Comparison of ENCODE assay signal across 22 cellular contexts in the genomic region with DNA sequence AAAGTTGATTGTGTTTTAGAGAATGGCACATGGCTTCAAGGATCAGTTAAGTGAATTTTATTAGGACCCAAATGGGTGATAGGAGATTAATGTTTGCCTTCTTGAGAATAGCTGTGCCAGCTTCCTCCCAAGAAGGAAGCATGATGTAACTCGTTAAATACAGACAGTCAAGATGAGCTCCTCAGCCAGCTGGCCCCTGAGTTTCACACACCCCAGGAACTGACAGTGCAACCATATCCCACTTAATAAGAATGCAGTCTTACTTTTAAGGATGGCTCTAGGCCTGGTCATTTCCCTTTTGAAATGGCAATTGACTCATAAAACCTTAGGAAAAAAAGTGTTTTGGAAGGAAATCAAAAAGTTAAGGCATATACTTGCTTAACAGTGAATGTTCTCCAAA.
A peak's percentile ranks its signal among the peaks of the same experiment; 100 is the strongest.
DNase-seq lines count a peak whose midpoint lies in the region; ATAC-seq and TF ChIP-seq lines count a peak whose summit lies in the region.
"Had no signal": no experiment of that assay in that cellular context is flagged by ENCODE, and none has a peak within 500 bp of the region (broad histone marks: within the 10 kb centered on the region; RNA-seq: fewer than 3 reads in every experiment).

No MANE protein-coding gene starts in this region.

- H3K27me3 ChIP-seq in neuronal stem cell (ENCODE audit: control insufficient read depth in 3 of 3, insufficient read depth in 3 of 3, low read depth in 1 of 3, low read length in 3 of 3) = no peaks in the 10 kb centered on the region
- H3K27me3 ChIP-seq in dorsolateral prefrontal cortex = no peaks in the 10 kb centered on the region
- H3K27me3 ChIP-seq: BE2C, heart right ventricle had no signal

- no peak overlapping the region for H3K4me2 ChIP-seq in neuronal stem cell (ENCODE audit: insufficient read depth, low read length, poor library complexity, severe bottlenecking)

- no peak overlapping the region for H2BK15ac ChIP-seq in neuronal stem cell (ENCODE audit: low read length)

- H2BK120ac ChIP-seq in neuronal stem cell (ENCODE audit: low read depth, low read length) = no peak overlapping the region

- H2AK5ac ChIP-seq in neuronal stem cell (ENCODE audit: low read depth, low read length) = no peak overlapping the region

- in situ Hi-C loops in astrocyte of the spinal cord (cut with HindIII; ENCODE audit: low sequenced_read_pairs) = no loop called here

- H2AFZ ChIP-seq in neuronal stem cell (ENCODE audit: low read length) = peak overlapping the region; percentile 45

- no peaks in the 10 kb centered on the region for H3K36me3 ChIP-seq in neuronal stem cell (replicated peaks in 1 of 2; ENCODE audit: control insufficient read depth in 2 of 2, insufficient read depth in 2 of 2, low read length in 2 of 2)
- H3K36me3 ChIP-seq: BE2C, heart right ventricle had no signal

- H3K4me1 ChIP-seq in neuronal stem cell (ENCODE audit: control insufficient read depth in 2 of 2, insufficient read depth in 1 of 2, low read depth in 1 of 2, low read length in 2 of 2) = peaks cover 0 to 2% of the 10 kb centered on the region in 2 donors
- H3K4me1 ChIP-seq: BE2C had no signal

- ATAC-seq in GM18907 (IDR thresholded peaks at IDR 0.05; ENCODE audit: unreplicated experiment) (no peak), HG02870 (IDR thresholded peaks at IDR 0.05; ENCODE audit: unreplicated experiment) (no peak)
- ATAC-seq: Right ventricle myocardium inferior; stimulated activated memory B cell treated with anti-CD40 and anti-IgM and Interleukin-4, amounts not matched to agents 10 μg/mL and 1 μg/mL and 100 μg/mL, for 72 hours had no signal

- no peak for TF ChIP-seq CTCF in C4-2B (conservative IDR thresholded peaks at IDR 0.05)
- TF ChIP-seq CTCF in LNCaP clone FGC (IDR thresholded peaks at IDR 0.05; ENCODE audit: control insufficient read depth, extremely low read depth, insufficient read depth) = no peak
- no peak for TF ChIP-seq CTCF in astrocyte of the spinal cord (IDR thresholded peaks at IDR 0.05; ENCODE audit: low read depth, low read length)
- no peak for TF ChIP-seq CTCF in dorsolateral prefrontal cortex (IDR thresholded peaks at IDR 0.05 in 54 of 56, conservative IDR thresholded peaks at IDR 0.05 in 2 of 56; ENCODE audit: low read depth in 1 of 56, partially characterized antibody in 56 of 56)

- H3K27ac ChIP-seq in C4-2B (peak overlapping the region; percentile 95), neuronal stem cell (replicated peaks; ENCODE audit: low read length) (no peak overlapping the region), dorsolateral prefrontal cortex (no peak overlapping the region)
- H3K27ac ChIP-seq: heart right ventricle, HL-60 had no signal

- no peaks in the 10 kb centered on the region for H3K79me1 ChIP-seq in neuronal stem cell (ENCODE audit: low read depth, low read length)

- H3K9me3 ChIP-seq in neuronal stem cell (replicated peaks in 1 of 2; ENCODE audit: control insufficient read depth in 2 of 2, insufficient read depth in 1 of 2, low read depth in 1 of 2, low read length in 2 of 2) = peaks cover 0 to 5% of the 10 kb centered on the region in 2 donors
- H3K9me3 ChIP-seq: BE2C, heart right ventricle had no signal

- H2BK5ac ChIP-seq in neuronal stem cell (ENCODE audit: low read length) = no peak overlapping the region

- no peak overlapping the region for H3K9ac ChIP-seq in neuronal stem cell (ENCODE audit: low read depth, low read length, poor library complexity)

- no peak overlapping the region for H3K23ac ChIP-seq in neuronal stem cell (ENCODE audit: low read depth, low read length, poor library complexity)

- intact Hi-C loops in dorsolateral prefrontal cortex (cut with DNase I) = no loop called here

- H3K14ac ChIP-seq in neuronal stem cell (ENCODE audit: low read length) = no peak overlapping the region

- no peak overlapping the region for H3K4ac ChIP-seq in neuronal stem cell (ENCODE audit: low read length)

- H3K4me3 ChIP-seq in LNCaP clone FGC (ENCODE audit: low read depth, low read length) = no peak overlapping the region
- H3K4me3 ChIP-seq in astrocyte of the spinal cord (ENCODE audit: low read depth, low read length) = no peak overlapping the region
- no peak overlapping the region for H3K4me3 ChIP-seq in neuronal stem cell (ENCODE audit: low read length in 2 of 2)
- no peak overlapping the region for H3K4me3 ChIP-seq in dorsolateral prefrontal cortex
- H3K4me3 ChIP-seq: heart right ventricle had no signal

- H3K18ac ChIP-seq in neuronal stem cell (ENCODE audit: low read length) = no peak overlapping the region

- no CpG with 5 or more reads among the region's 1 CpG for WGBS in neuronal stem cell (ENCODE audit: extremely low coverage in 2 of 2, insufficient read length in 2 of 2, insufficient replicate concordance in 1 of 2), 2 donors

- DNase-seq in LNCaP clone FGC (ENCODE audit: low read depth) (peak; percentile 92), astrocyte of the spinal cord (ENCODE audit: low read depth, low spot score) (peak; percentile 38), neuronal stem cell (ENCODE audit: low spot score) (no peak), cerebellar nuclear complex (lab: John Stamatoyannopoulos, UW) (no peak), dorsolateral prefrontal cortex (no peak)
- DNase-seq: activated CD4-positive, alpha-beta T cell treated with anti-CD3 and anti-CD28 coated beads, Interleukin-2, amount 50 U/mL, for 1 hour; activated T-cell treated with anti-CD3 and anti-CD28 coated beads, Interleukin-2, amount 50 U/mL, for 1 hour; BE2C; caudate nucleus; heart right ventricle; kidney glomerular epithelial cell; midbrain; NCI-H1930; small intestine; T-helper 9 cell; trophoblast cell had no signal

- no peak overlapping the region for H4K8ac ChIP-seq in neuronal stem cell (ENCODE audit: low read depth, low read length)

- no peak overlapping the region for H4K91ac ChIP-seq in neuronal stem cell (ENCODE audit: low read depth, low read length, poor library complexity)

- no peak overlapping the region for H2BK12ac ChIP-seq in neuronal stem cell (ENCODE audit: low read length)

Comparison
In these comparisons a context has a peak if more than half of its experiments do, and no peak if none do; other contexts are left out.
1. DNase-seq: peak in LNCaP clone FGC (single experiment) and astrocyte of the spinal cord (single experiment); none in neuronal stem cell (single experiment), cerebellar nuclear complex (0 of 2) and dorsolateral prefrontal cortex (0 of 10).